1 cellular context compared by ENCODE assay signal in the genomic region with DNA sequence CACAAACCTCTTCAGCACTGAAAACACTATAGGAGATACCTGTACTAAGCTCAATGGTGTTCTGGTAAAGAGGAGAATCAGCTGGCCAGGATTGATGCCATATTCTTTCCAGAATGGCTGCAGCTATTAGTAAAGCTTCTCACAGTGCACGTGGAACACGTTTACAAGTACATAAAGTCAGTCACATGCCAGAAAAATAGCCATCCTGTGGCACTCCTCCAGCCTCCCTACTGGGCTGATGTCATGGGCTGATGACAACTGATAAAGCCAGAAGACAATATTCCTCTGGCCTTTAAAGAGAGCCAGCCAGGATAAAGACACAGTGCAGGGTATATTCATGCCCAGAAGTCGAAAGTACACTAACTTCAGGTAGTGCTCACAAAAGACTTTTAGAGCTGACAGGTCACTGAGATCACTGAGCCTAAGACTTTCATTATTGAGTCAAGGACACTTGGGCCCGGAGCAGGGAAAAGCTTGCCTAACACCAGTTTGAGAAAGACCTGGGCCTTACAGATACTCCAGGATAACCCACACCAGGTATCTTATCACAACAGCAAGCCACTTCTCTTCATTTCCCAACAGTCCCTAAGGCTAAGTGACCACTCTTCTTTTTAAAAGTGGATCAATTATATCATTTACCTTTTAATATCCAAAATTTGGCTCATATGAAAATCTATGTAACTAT.
TF ChIP-seq lines count a peak whose summit lies in the region.

No MANE protein-coding gene starts in this region.

TF ChIP-seq in IMR-90, 13 proteins besides CTCF, POLR2A, EP300 and RAD21:
- no peak for TF ChIP-seq ELK1 (IDR thresholded peaks at IDR 0.05; ENCODE audit: borderline replicate concordance, low read depth, low read length)
- TF ChIP-seq, protein P1, sequence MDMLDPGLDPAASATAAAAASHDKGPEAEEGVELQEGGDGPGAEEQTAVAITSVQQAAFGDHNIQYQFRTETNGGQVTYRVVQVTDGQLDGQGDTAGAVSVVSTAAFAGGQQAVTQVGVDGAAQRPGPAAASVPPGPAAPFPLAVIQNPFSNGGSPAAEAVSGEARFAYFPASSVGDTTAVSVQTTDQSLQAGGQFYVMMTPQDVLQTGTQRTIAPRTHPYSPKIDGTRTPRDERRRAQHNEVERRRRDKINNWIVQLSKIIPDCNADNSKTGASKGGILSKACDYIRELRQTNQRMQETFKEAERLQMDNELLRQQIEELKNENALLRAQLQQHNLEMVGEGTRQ (IDR thresholded peaks at IDR 0.05; ENCODE audit: low read depth, low read length), result no peak
- TF ChIP-seq NFE2L2 (IDR thresholded peaks at IDR 0.05; ENCODE audit: low read depth, low read length), result no peak
- TF ChIP-seq MAZ (IDR thresholded peaks at IDR 0.05; ENCODE audit: borderline replicate concordance, low read depth, low read length), result no peak
- TF ChIP-seq MAFK (IDR thresholded peaks at IDR 0.05; ENCODE audit: low read depth, low read length), result no peak
- no peak for TF ChIP-seq FOS (IDR thresholded peaks at IDR 0.05; ENCODE audit: low read depth, low read length)
- no peak for TF ChIP-seq CHD1 (IDR thresholded peaks at IDR 0.05; ENCODE audit: low read depth, low read length)
- TF ChIP-seq MXI1 (IDR thresholded peaks at IDR 0.05; ENCODE audit: borderline replicate concordance, low read depth, low read length), result no peak
- no peak for TF ChIP-seq RCOR1 (IDR thresholded peaks at IDR 0.05; ENCODE audit: insufficient replicate concordance, low read length)
- TF ChIP-seq RFX5 (IDR thresholded peaks at IDR 0.05; ENCODE audit: low read depth, low read length), result no peak
- no peak for TF ChIP-seq SMC3 (IDR thresholded peaks at IDR 0.05; ENCODE audit: low read depth, low read length)
- TF ChIP-seq BHLHE40 (IDR thresholded peaks at IDR 0.05; ENCODE audit: low read depth, low read length), result no peak
- TF ChIP-seq CEBPB (IDR thresholded peaks at IDR 0.05; ENCODE audit: low read depth, low read length), result no peak
